ENCODE assay signal across 18 cellular contexts in genomic region chr11:30789270-30789669, GRCh38.
A peak's percentile ranks its signal among the peaks of the same experiment; 100 is the strongest.
DNase-seq lines count a peak whose midpoint lies in the region; ATAC-seq and TF ChIP-seq lines count a peak whose summit lies in the region.
"Had no signal": no experiment of that assay in that cellular context is flagged by ENCODE, and none has a peak within 500 bp of the region (broad histone marks: within the 10 kb centered on the region; RNA-seq: fewer than 3 reads in every experiment).

No MANE protein-coding gene starts in this region.

- ATAC-seq in mucosa of descending colon (no peak), HG03342 (IDR thresholded peaks at IDR 0.05; ENCODE audit: unreplicated experiment) (no peak)
- ATAC-seq: left colon, Right ventricle myocardium inferior had no signal

- H3K4me1 ChIP-seq in mucosa of descending colon (ENCODE audit: low read depth) = no peaks in the 10 kb centered on the region

- no peaks in the 10 kb centered on the region for H3K9me3 ChIP-seq in MG63
- H3K9me3 ChIP-seq in mucosa of descending colon = no peaks in the 10 kb centered on the region
- H3K9me3 ChIP-seq: ovary had no signal

- intact Hi-C loops in mucosa of descending colon (cut with DNase I, micrococcal nuclease) = no loop called here

- no peak overlapping the region for H3K4me3 ChIP-seq in MG63
- H3K4me3 ChIP-seq in cardiac fibroblast (replicated peaks in 1 of 2; ENCODE audit: low read depth in 2 of 2, low read length in 2 of 2) = no peak overlapping the region
- H3K4me3 ChIP-seq in mucosa of descending colon = no peak overlapping the region
- H3K4me3 ChIP-seq: cardiac muscle cell, ovary had no signal

- H3K36me3 ChIP-seq in MG63 (no peaks in the 10 kb centered on the region), mucosa of descending colon (ENCODE audit: low read depth) (no peaks in the 10 kb centered on the region)
- H3K36me3 ChIP-seq: cardiac muscle cell, ovary had no signal

- no peaks in the 10 kb centered on the region for H3K27me3 ChIP-seq in MG63
- H3K27me3 ChIP-seq: cardiac muscle cell, ovary had no signal

- TF ChIP-seq CTCF in cardiac fibroblast (IDR thresholded peaks at IDR 0.05; ENCODE audit: low read depth, low read length) (no peak), mucosa of descending colon (IDR thresholded peaks at IDR 0.05) (no peak)

- peak; percentile 42 for DNase-seq in Daoy (ENCODE audit: low read depth)
- peak; percentile 33 for DNase-seq in MG63
- DNase-seq in cardiac fibroblast (ENCODE audit: low read depth in 2 of 2) = peak; percentile 1 to 6
- peak; percentile 93 for DNase-seq in myocyte (ENCODE audit: low read depth)
- no peak for DNase-seq in activated effector memory CD4-positive, alpha-beta T cell treated with Interleukin-2 at 50 U/mL for 16 hours
- no peak for DNase-seq in mucosa of descending colon
- DNase-seq in AML-193 (lab: John Stamatoyannopoulos, UW) = no peak
- DNase-seq: activated CD4-positive, alpha-beta T cell treated with anti-CD3 and anti-CD28 coated beads, Interleukin-2, amount 50 U/mL, for 48 hours; H7; hypothalamus; left colon; NCI-H1694 treated with DMSO at 0.1 percent for 48 hours; NCI-H446; ovary; stimulated activated CD4-positive, alpha-beta T cell treated with anti-CD3 and anti-CD28 coated beads, Interleukin-4, amount 100 ng/mL, for 24 hours had no signal

Comparison
In these comparisons a context has a peak if more than half of its experiments do, and no peak if none do; other contexts are left out.
1. DNase-seq: peak in Daoy (single experiment), MG63 (single experiment), cardiac fibroblast (2 of 2) and myocyte (single experiment); none in activated effector memory CD4-positive, alpha-beta T cell treated with Interleukin-2 at 50 U/mL for 16 hours (single experiment), mucosa of descending colon (0 of 3) and AML-193 (0 of 2).